Comparison of ENCODE assay signal across 18 cellular contexts in the genomic region with DNA sequence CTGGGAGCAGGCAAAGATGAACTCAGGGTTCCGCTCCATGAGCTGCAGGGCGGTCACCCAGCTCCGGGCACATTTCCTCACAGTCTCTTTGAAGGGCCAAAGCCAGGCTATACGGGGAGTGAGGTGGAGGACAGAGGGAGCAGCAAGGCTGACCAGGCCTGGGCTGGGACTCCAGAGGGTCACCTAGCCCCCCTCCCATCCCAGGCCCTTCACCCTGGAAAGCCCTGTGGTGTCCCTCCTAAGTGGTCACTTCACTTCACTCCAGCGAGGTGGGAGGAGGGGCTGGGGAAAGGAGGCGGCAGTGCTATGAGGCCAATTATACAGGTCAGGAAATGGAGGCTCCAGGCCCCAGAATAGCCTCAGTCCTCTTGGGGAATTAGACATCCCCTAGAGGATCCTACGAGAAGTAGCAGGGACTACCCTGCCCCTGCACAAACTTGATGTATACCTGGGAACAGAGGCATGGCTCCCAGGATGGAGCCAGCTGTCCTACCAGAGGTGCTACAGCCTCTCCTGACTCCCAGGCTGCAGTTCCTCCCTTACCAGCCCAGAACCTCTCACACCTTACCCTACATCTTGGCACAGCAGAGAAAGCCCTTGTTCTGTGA. TPM values are rescaled to one million over a fixed set of nuclear protein-coding genes. Genes with fewer than 3 reads are reported as not detected.
A peak's percentile ranks its signal among the peaks of the same experiment; 100 is the strongest.
DNase-seq lines count a peak whose midpoint lies in the region; ATAC-seq and TF ChIP-seq lines count a peak whose summit lies in the region.
"Had no signal": no experiment of that assay in that cellular context is flagged by ENCODE, and none has a peak within 500 bp of the region (broad histone marks: within the 10 kb centered on the region; RNA-seq: fewer than 3 reads in every experiment).

No MANE protein-coding gene starts in this region.

- CTCF ChIA-PET in HCT116 (lab: Charles Lee), result no interaction called here
- CTCF ChIA-PET in activated CD4-positive, alpha-beta T cell treated with anti-CD3 and anti-CD28 coated beads for 36 hours (lab: Charles Lee), result no interaction called here

- POLR2A ChIA-PET in HCT116 (lab: Charles Lee), result no interaction called here
- POLR2A ChIA-PET in activated CD4-positive, alpha-beta T cell treated with anti-CD3 and anti-CD28 coated beads for 36 hours (lab: Charles Lee), result no interaction called here

- no peaks in the 10 kb centered on the region for H3K9me2 ChIP-seq in HCT116 (ENCODE audit: insufficient read depth)

- no peak overlapping the region for H3K4me2 ChIP-seq in HCT116 (ENCODE audit: low read length)
- no peak overlapping the region for H3K4me2 ChIP-seq in neural progenitor cell
- H3K4me2 ChIP-seq: KMS-11 had no signal

- RAD21 ChIA-PET in HCT116 (lab: Charles Lee; ENCODE audit: low non-redundant PET in 1 of 2, low total read pairs in 2 of 2, uncharacterized antibody in 2 of 2, unreplicated experiment in 2 of 2), result no interaction called here

- TF ChIP-seq RAD21 in HCT116 (IDR thresholded peaks at IDR 0.05; ENCODE audit: low read depth), result no peak

- TF ChIP-seq CTCF in HCT116 (IDR thresholded peaks at IDR 0.05 in 2 of 3, conservative IDR thresholded peaks at IDR 0.05 in 1 of 3; ENCODE audit: borderline replicate concordance in 1 of 3, insufficient read depth in 1 of 3, low read depth in 2 of 3, low read length in 2 of 3) (no peak; a peak in 1 of 6 replicates), neural progenitor cell (IDR thresholded peaks at IDR 0.05) (no peak)

- H3K27me3 ChIP-seq in HCT116 (ENCODE audit: insufficient read depth, low read length) (no peaks in the 10 kb centered on the region), neural progenitor cell (no peaks in the 10 kb centered on the region)

- H3K4me3 Mint-ChIP-seq in dendritic cell treated with granulocyte-macrophage colony-stimulating factor and Interleukin-4, amounts not matched to agents 40 ng/mL and 50 ng/mL, for 4 days, result no peak overlapping the region
- H3K4me3 Mint-ChIP-seq in neural progenitor cell, result no peak overlapping the region
- no peak overlapping the region for H3K4me3 Mint-ChIP-seq in activated CD4-positive, alpha-beta T cell treated with anti-CD3 and anti-CD28 coated beads, Interleukin-2, amount 10 ng/mL, durations not matched to agents 24 days and 14 days
- no peak overlapping the region for H3K4me3 Mint-ChIP-seq in activated CD4-positive, alpha-beta T cell treated with anti-CD3 and anti-CD28 coated beads for 36 hours

- H3K36me3 ChIP-seq in HCT116 (ENCODE audit: control insufficient read depth in 1 of 2, insufficient read depth in 2 of 2, low read length in 2 of 2) (peaks cover 4 to 20% of the 10 kb centered on the region in 2 experiments; a peak in 2 of 4 replicates), neural progenitor cell (no peaks in the 10 kb centered on the region)

- peak overlapping the region; percentile 25 for H3K27ac Mint-ChIP-seq in dendritic cell treated with granulocyte-macrophage colony-stimulating factor and Interleukin-4, amounts not matched to agents 40 ng/mL and 50 ng/mL, for 4 days
- no peak overlapping the region for H3K27ac Mint-ChIP-seq in neural progenitor cell
- H3K27ac Mint-ChIP-seq in activated CD4-positive, alpha-beta T cell treated with anti-CD3 and anti-CD28 coated beads, Interleukin-2, amount 10 ng/mL, durations not matched to agents 24 days and 14 days, result no peak overlapping the region
- H3K27ac Mint-ChIP-seq in activated CD4-positive, alpha-beta T cell treated with anti-CD3 and anti-CD28 coated beads for 36 hours, result no peak overlapping the region

- H3K4me1 ChIP-seq in HCT116 (ENCODE audit: control insufficient read depth in 1 of 2, insufficient read depth in 2 of 2, low read length in 2 of 2), result peaks cover 5 to 9% of the 10 kb centered on the region in 2 experiments
- H3K4me1 ChIP-seq in neural progenitor cell, result no peaks in the 10 kb centered on the region

- ATAC-seq in HCT116, result peak; percentile 29
- no peak for ATAC-seq in activated CD4-positive, alpha-beta T cell treated with anti-CD3 and anti-CD28 coated beads for 36 hours
- ATAC-seq in HG03442 (IDR thresholded peaks at IDR 0.05; ENCODE audit: unreplicated experiment), result no peak

- H3K9me3 Mint-ChIP-seq in dendritic cell treated with granulocyte-macrophage colony-stimulating factor and Interleukin-4, amounts not matched to agents 40 ng/mL and 50 ng/mL, for 4 days, result no peaks in the 10 kb centered on the region
- H3K9me3 Mint-ChIP-seq in neural progenitor cell, result no peaks in the 10 kb centered on the region
- no peaks in the 10 kb centered on the region for H3K9me3 Mint-ChIP-seq in activated CD4-positive, alpha-beta T cell treated with anti-CD3 and anti-CD28 coated beads, Interleukin-2, amount 10 ng/mL, durations not matched to agents 24 days and 14 days
- no peaks in the 10 kb centered on the region for H3K9me3 Mint-ChIP-seq in activated CD4-positive, alpha-beta T cell treated with anti-CD3 and anti-CD28 coated beads for 36 hours (ENCODE audit: low read depth)

- no peak overlapping the region for H3K27ac ChIP-seq in HCT116 (ENCODE audit: low read depth, low read length)
- H3K27ac ChIP-seq in neural progenitor cell, result no peak overlapping the region
- H3K27ac ChIP-seq: C4-2B, GM23248, KMS-11 had no signal

- H3F3A ChIP-seq in neural progenitor cell (ENCODE audit: low read depth), result no peaks in the 10 kb centered on the region

- no peak overlapping the region for H2AFZ ChIP-seq in HCT116 (ENCODE audit: low read depth, low read length, poor library complexity, severe bottlenecking)
- no peak overlapping the region for H2AFZ ChIP-seq in neural progenitor cell (replicated peaks)
- H2AFZ ChIP-seq: GM23248 had no signal

- DNase-seq in activated CD8-positive, alpha-beta memory T cell treated with anti-CD3 and anti-CD28 coated beads for 24 hours, result peak; percentile 43
- no peak for DNase-seq in activated CD8-positive, alpha-beta memory T cell treated with anti-CD3 and anti-CD28 coated beads, Interleukin-2, amount 50 U/mL, for 4 hours
- no peak for DNase-seq in HCT116 (ENCODE audit: low read depth, low spot score)
- DNase-seq in neural progenitor cell (ENCODE audit: low spot score), result no peak
- no peak for DNase-seq in activated CD4-positive, alpha-beta T cell treated with anti-CD3 and anti-CD28 coated beads, Interleukin-2, amount 10 ng/mL, durations not matched to agents 24 days and 14 days
- no peak for DNase-seq in activated CD4-positive, alpha-beta T cell treated with anti-CD3 and anti-CD28 coated beads for 36 hours
- DNase-seq: 8988T, Caco-2, GM23248, NCI-H1105 treated with DMSO at 0.1 percent for 48 hours, NCI-H1930, NCI-H2171 treated with DMSO at 0.1 percent for 48 hours, NCI-H510A treated with DMSO at 0.1 percent for 48 hours, SIG-M5 had no signal

- H3K79me2 ChIP-seq in HCT116 (ENCODE audit: insufficient read depth, low read length) (peaks cover 4% of the 10 kb centered on the region; the same call in 1 of the 2 replicates), neural progenitor cell (ENCODE audit: low read depth) (no peaks in the 10 kb centered on the region)

- H3K9me3 ChIP-seq in HCT116 (ENCODE audit: control insufficient read depth in 1 of 2, insufficient read depth in 1 of 2, low read depth in 1 of 2, low read length in 2 of 2) (no peaks in the 10 kb centered on the region), neural progenitor cell (ENCODE audit: low read depth) (no peaks in the 10 kb centered on the region)
- H3K9me3 ChIP-seq: Caco-2 had no signal

- peaks cover 100% of the 10 kb centered on the region for H3K36me3 Mint-ChIP-seq in dendritic cell treated with granulocyte-macrophage colony-stimulating factor and Interleukin-4, amounts not matched to agents 40 ng/mL and 50 ng/mL, for 4 days (ENCODE audit: low read depth)
- H3K36me3 Mint-ChIP-seq in neural progenitor cell, result peaks cover 8% of the 10 kb centered on the region
- H3K36me3 Mint-ChIP-seq in activated CD4-positive, alpha-beta T cell treated with anti-CD3 and anti-CD28 coated beads, Interleukin-2, amount 10 ng/mL, durations not matched to agents 24 days and 14 days (ENCODE audit: low read depth), result peaks cover 30% of the 10 kb centered on the region
- H3K36me3 Mint-ChIP-seq in activated CD4-positive, alpha-beta T cell treated with anti-CD3 and anti-CD28 coated beads for 36 hours (ENCODE audit: low read depth), result peaks cover 28% of the 10 kb centered on the region

- no peaks in the 10 kb centered on the region for H4K20me1 ChIP-seq in HCT116 (ENCODE audit: insufficient read depth)
- peaks cover 10% of the 10 kb centered on the region for H4K20me1 ChIP-seq in neural progenitor cell (ENCODE audit: low read depth)

- intact Hi-C loops in HCT116 (cut with micrococcal nuclease), result no loop called here
- intact Hi-C loops in dendritic cell treated with granulocyte-macrophage colony-stimulating factor and Interleukin-4, amounts not matched to agents 40 ng/mL and 50 ng/mL, for 4 days (cut with micrococcal nuclease), result no loop called here
- intact Hi-C loops in activated CD4-positive, alpha-beta T cell treated with anti-CD3 and anti-CD28 coated beads, Interleukin-2, amount 10 ng/mL, durations not matched to agents 24 days and 14 days (cut with micrococcal nuclease), result no loop called here
- intact Hi-C loops in activated CD4-positive, alpha-beta T cell treated with anti-CD3 and anti-CD28 coated beads for 36 hours (cut with DNase I, micrococcal nuclease), result no loop called here

- TF ChIP-seq POLR2A in HCT116 (IDR thresholded peaks at IDR 0.05; ENCODE audit: borderline replicate concordance, extremely low read depth, insufficient read depth, insufficient read length), result no peak

- peaks cover 6% of the 10 kb centered on the region for H3K4me1 Mint-ChIP-seq in dendritic cell treated with granulocyte-macrophage colony-stimulating factor and Interleukin-4, amounts not matched to agents 40 ng/mL and 50 ng/mL, for 4 days (ENCODE audit: low read depth)
- H3K4me1 Mint-ChIP-seq in neural progenitor cell, result no peaks in the 10 kb centered on the region
- peaks cover 8% of the 10 kb centered on the region for H3K4me1 Mint-ChIP-seq in activated CD4-positive, alpha-beta T cell treated with anti-CD3 and anti-CD28 coated beads, Interleukin-2, amount 10 ng/mL, durations not matched to agents 24 days and 14 days
- peaks cover 10% of the 10 kb centered on the region for H3K4me1 Mint-ChIP-seq in activated CD4-positive, alpha-beta T cell treated with anti-CD3 and anti-CD28 coated beads for 36 hours

- H3K9ac ChIP-seq in HCT116 (ENCODE audit: low read length) (no peak overlapping the region), neural progenitor cell (peak overlapping the region; percentile 42)
- H3K9ac ChIP-seq: GM23248, KMS-11 had no signal

- H3K4me3 ChIP-seq in HCT116 (replicated peaks in 1 of 2; ENCODE audit: low read depth in 1 of 2, low read length in 2 of 2) (no peak overlapping the region), neural progenitor cell (no peak overlapping the region)
- H3K4me3 ChIP-seq: GM23248 had no signal

- H3K27me3 Mint-ChIP-seq in dendritic cell treated with granulocyte-macrophage colony-stimulating factor and Interleukin-4, amounts not matched to agents 40 ng/mL and 50 ng/mL, for 4 days, result no peaks in the 10 kb centered on the region
- no peaks in the 10 kb centered on the region for H3K27me3 Mint-ChIP-seq in neural progenitor cell (ENCODE audit: insufficient read depth, low read depth)
- no peaks in the 10 kb centered on the region for H3K27me3 Mint-ChIP-seq in activated CD4-positive, alpha-beta T cell treated with anti-CD3 and anti-CD28 coated beads, Interleukin-2, amount 10 ng/mL, durations not matched to agents 24 days and 14 days
- H3K27me3 Mint-ChIP-seq in activated CD4-positive, alpha-beta T cell treated with anti-CD3 and anti-CD28 coated beads for 36 hours, result no peaks in the 10 kb centered on the region

- no TSS peak for BruUV-seq in HCT116 (replicated peaks; lab: Mats Ljungman, UMichigan)

RNA-seq across cellular contexts. Expression of gene MAN2C1, which starts 5.7 kb away (rescaled TPM):
- total RNA-seq in HCT116 (2021; ENCODE audit: unreplicated experiment) (118 TPM), neural progenitor cell (ENCODE audit: low replicate concordance) (76.8 and 164 TPM in 2 replicates)
- polyA plus RNA-seq in HCT116 (2012), result 87.8 and 98.6 TPM in 2 replicates
- total RNA-seq in activated CD4-positive, alpha-beta T cell treated with anti-CD3 and anti-CD28 coated beads, Interleukin-2, amount 10 ng/mL, durations not matched to agents 24 days and 14 days, result 232 and 255 TPM in 2 replicates
- 100 to 1,000 TPM; 119 to 181 TPM for total RNA-seq in activated CD4-positive, alpha-beta T cell treated with anti-CD3 and anti-CD28 coated beads for 36 hours

RNA-seq across cellular contexts. Expression of gene NEIL1, which starts 15.9 kb away (rescaled TPM):
- total RNA-seq in HCT116 (2021; ENCODE audit: unreplicated experiment) (41.4 TPM), neural progenitor cell (ENCODE audit: low replicate concordance) (11.2 and 30.1 TPM in 2 replicates)
- polyA plus RNA-seq in HCT116 (2012), result 27.2 and 37.5 TPM in 2 replicates
- 3.7 and 4.7 TPM in 2 replicates for total RNA-seq in activated CD4-positive, alpha-beta T cell treated with anti-CD3 and anti-CD28 coated beads, Interleukin-2, amount 10 ng/mL, durations not matched to agents 24 days and 14 days
- total RNA-seq in activated CD4-positive, alpha-beta T cell treated with anti-CD3 and anti-CD28 coated beads for 36 hours, result 1 to 10 TPM; 6.5 to 6.9 TPM

RNA-seq across cellular contexts. Expression of gene COMMD4, which starts 26.9 kb away (rescaled TPM):
- total RNA-seq in HCT116 (2021; ENCODE audit: unreplicated experiment) (141 TPM), neural progenitor cell (ENCODE audit: low replicate concordance) (36.4 and 72.6 TPM in 2 replicates)
- 94.6 and 113 TPM in 2 replicates for polyA plus RNA-seq in HCT116 (2012)
- total RNA-seq in activated CD4-positive, alpha-beta T cell treated with anti-CD3 and anti-CD28 coated beads, Interleukin-2, amount 10 ng/mL, durations not matched to agents 24 days and 14 days, result 79.5 and 86.7 TPM in 2 replicates
- total RNA-seq in activated CD4-positive, alpha-beta T cell treated with anti-CD3 and anti-CD28 coated beads for 36 hours, result 10 to 100 TPM; 47.1 to 67.8 TPM
